Comparison of ENCODE assay signal across 13 cellular contexts in genomic region chr11:60767388-60767811, GRCh38. TPM values are rescaled to one million over a fixed set of nuclear protein-coding genes. Genes with fewer than 3 reads are reported as not detected.
DNase-seq lines count a peak whose midpoint lies in the region; ATAC-seq and TF ChIP-seq lines count a peak whose summit lies in the region.
"Had no signal": no experiment of that assay in that cellular context is flagged by ENCODE, and none has a peak within 500 bp of the region (broad histone marks: within the 10 kb centered on the region; RNA-seq: fewer than 3 reads in every experiment).

No MANE protein-coding gene starts in this region.

- no peaks in the 10 kb centered on the region for H3K9me3 Mint-ChIP-seq in activated CD8-positive, alpha-beta T cell treated with anti-CD3 and anti-CD28 coated beads for 36 hours
- H3K9me3 Mint-ChIP-seq in activated CD8-positive, alpha-beta T cell treated with anti-CD3 and anti-CD28 coated beads, Interleukin-2, amount 10 ng/mL, durations not matched to agents 7 days and 5 days (ENCODE audit: insufficient read depth): no peaks in the 10 kb centered on the region
- no peaks in the 10 kb centered on the region for H3K9me3 Mint-ChIP-seq in progenitor cell of endocrine pancreas (ENCODE audit: low read depth)

- CTCF ChIA-PET in activated CD8-positive, alpha-beta T cell treated with anti-CD3 and anti-CD28 coated beads for 36 hours (lab: Charles Lee): interaction anchor here (0.9 to 9.7 kb wide), 6 partner anchors 10 to 679 kb away, joined by 3 to 116 read pairs (median 4); partner anchors contain the start of gene MS4A15
- CTCF ChIA-PET in activated CD8-positive, alpha-beta T cell treated with anti-CD3 and anti-CD28 coated beads, Interleukin-2, amount 10 ng/mL, durations not matched to agents 7 days and 5 days (lab: Charles Lee): interaction anchor here (0.8 to 6.1 kb wide), 2 partner anchors 9 to 120 kb away, joined by 4 to 49 read pairs; no protein-coding TSS in a partner anchor

- H3K4me1 Mint-ChIP-seq in activated CD8-positive, alpha-beta T cell treated with anti-CD3 and anti-CD28 coated beads for 36 hours (ENCODE audit: low read depth): no peaks in the 10 kb centered on the region
- no peaks in the 10 kb centered on the region for H3K4me1 Mint-ChIP-seq in activated CD8-positive, alpha-beta T cell treated with anti-CD3 and anti-CD28 coated beads, Interleukin-2, amount 10 ng/mL, durations not matched to agents 7 days and 5 days (ENCODE audit: low read depth)
- no peaks in the 10 kb centered on the region for H3K4me1 Mint-ChIP-seq in progenitor cell of endocrine pancreas (ENCODE audit: low read depth)

- POLR2A ChIA-PET in activated CD8-positive, alpha-beta T cell treated with anti-CD3 and anti-CD28 coated beads for 36 hours (lab: Charles Lee): interaction anchor here (0.6 kb wide), 1 partner anchor 740 kb away, joined by 3 read pairs; no protein-coding TSS in a partner anchor
- POLR2A ChIA-PET in activated CD8-positive, alpha-beta T cell treated with anti-CD3 and anti-CD28 coated beads, Interleukin-2, amount 10 ng/mL, durations not matched to agents 7 days and 5 days (lab: Charles Lee): no interaction called here

- peak; percentile 37 for DNase-seq in activated CD8-positive, alpha-beta T cell treated with anti-CD3 and anti-CD28 coated beads for 36 hours
- no peak for DNase-seq in activated CD8-positive, alpha-beta T cell treated with anti-CD3 and anti-CD28 coated beads, Interleukin-2, amount 10 ng/mL, durations not matched to agents 7 days and 5 days
- DNase-seq in OCI-M1 (lab: John Stamatoyannopoulos, UW) (peak; percentile 57), fibroblast of pulmonary artery (ENCODE audit: low read depth) (no peak), progenitor cell of endocrine pancreas (ENCODE audit: low spot score, unreplicated experiment) (no peak), cortex of kidney (lab: John Stamatoyannopoulos, UW) (no peak)

- intact Hi-C loops in activated CD8-positive, alpha-beta T cell treated with anti-CD3 and anti-CD28 coated beads for 36 hours (cut with micrococcal nuclease): loop anchor here (10.0 kb wide), 1 partner anchor 57 kb away; no protein-coding TSS in a partner anchor

- H3K27ac Mint-ChIP-seq in activated CD8-positive, alpha-beta T cell treated with anti-CD3 and anti-CD28 coated beads for 36 hours: no peak overlapping the region
- H3K27ac Mint-ChIP-seq in activated CD8-positive, alpha-beta T cell treated with anti-CD3 and anti-CD28 coated beads, Interleukin-2, amount 10 ng/mL, durations not matched to agents 7 days and 5 days: no peak overlapping the region
- no peak overlapping the region for H3K27ac Mint-ChIP-seq in progenitor cell of endocrine pancreas

- peaks cover 7% of the 10 kb centered on the region for H3K27me3 Mint-ChIP-seq in activated CD8-positive, alpha-beta T cell treated with anti-CD3 and anti-CD28 coated beads for 36 hours
- H3K27me3 Mint-ChIP-seq in activated CD8-positive, alpha-beta T cell treated with anti-CD3 and anti-CD28 coated beads, Interleukin-2, amount 10 ng/mL, durations not matched to agents 7 days and 5 days (ENCODE audit: low read depth): peaks cover 6% of the 10 kb centered on the region
- H3K27me3 Mint-ChIP-seq in progenitor cell of endocrine pancreas: peaks cover 21% of the 10 kb centered on the region

- H3K36me3 Mint-ChIP-seq in activated CD8-positive, alpha-beta T cell treated with anti-CD3 and anti-CD28 coated beads for 36 hours (ENCODE audit: low read depth): no peaks in the 10 kb centered on the region
- no peaks in the 10 kb centered on the region for H3K36me3 Mint-ChIP-seq in activated CD8-positive, alpha-beta T cell treated with anti-CD3 and anti-CD28 coated beads, Interleukin-2, amount 10 ng/mL, durations not matched to agents 7 days and 5 days (ENCODE audit: low read depth)
- H3K36me3 Mint-ChIP-seq in progenitor cell of endocrine pancreas (ENCODE audit: insufficient read depth): no peaks in the 10 kb centered on the region

- H3K4me3 ChIP-seq in fibroblast of pulmonary artery (replicated peaks; ENCODE audit: low read depth, low read length): no peak overlapping the region
- H3K4me3 ChIP-seq: BLaER1 treated with 17β-estradiol and CSF1 and Interleukin-3, amounts not matched to agents 10 nM and 100 nM; lung; upper lobe of left lung had no signal

- peak; percentile 80 for ATAC-seq in activated CD8-positive, alpha-beta T cell treated with anti-CD3 and anti-CD28 coated beads for 36 hours
- no peak for ATAC-seq in activated CD8-positive, alpha-beta T cell treated with anti-CD3 and anti-CD28 coated beads, Interleukin-2, amount 10 ng/mL, durations not matched to agents 7 days and 5 days
- no peak for ATAC-seq in GM21526 (IDR thresholded peaks at IDR 0.05; ENCODE audit: low FRiP score, unreplicated experiment)
- no peak for ATAC-seq in HG03521 (IDR thresholded peaks at IDR 0.05; ENCODE audit: unreplicated experiment)

- H3K4me3 Mint-ChIP-seq in activated CD8-positive, alpha-beta T cell treated with anti-CD3 and anti-CD28 coated beads for 36 hours: no peak overlapping the region
- H3K4me3 Mint-ChIP-seq in activated CD8-positive, alpha-beta T cell treated with anti-CD3 and anti-CD28 coated beads, Interleukin-2, amount 10 ng/mL, durations not matched to agents 7 days and 5 days: no peak overlapping the region
- no peak overlapping the region for H3K4me3 Mint-ChIP-seq in progenitor cell of endocrine pancreas (ENCODE audit: low read depth)

- peak; percentile 63 for TF ChIP-seq CTCF in activated CD8-positive, alpha-beta T cell treated with anti-CD3 and anti-CD28 coated beads for 36 hours (IDR thresholded peaks at IDR 0.05)
- peak; percentile 38 for TF ChIP-seq CTCF in fibroblast of pulmonary artery (IDR thresholded peaks at IDR 0.05; ENCODE audit: low read length, missing control alignments)
- peak; percentile 56 for TF ChIP-seq CTCF in progenitor cell of endocrine pancreas (IDR thresholded peaks at IDR 0.05; ENCODE audit: unreplicated experiment)

RNA-seq across cellular contexts. Expression of gene MS4A15, which starts 10.7 kb away (rescaled TPM):
- total RNA-seq in activated CD8-positive, alpha-beta T cell treated with anti-CD3 and anti-CD28 coated beads for 36 hours: not detected
- not detected for total RNA-seq in activated CD8-positive, alpha-beta T cell treated with anti-CD3 and anti-CD28 coated beads, Interleukin-2, amount 10 ng/mL, durations not matched to agents 7 days and 5 days
- total RNA-seq in progenitor cell of endocrine pancreas: not detected in 2 replicates
- total RNA-seq: activated CD8-positive, alpha-beta memory T cell treated with anti-CD3 and anti-CD28 coated beads for 36 hours; LHCN-M2 had no signal

RNA-seq across cellular contexts. Expression of gene MS4A10, which starts 17.7 kb away (rescaled TPM):
- total RNA-seq in activated CD8-positive, alpha-beta T cell treated with anti-CD3 and anti-CD28 coated beads for 36 hours: not detected
- total RNA-seq in activated CD8-positive, alpha-beta T cell treated with anti-CD3 and anti-CD28 coated beads, Interleukin-2, amount 10 ng/mL, durations not matched to agents 7 days and 5 days: not detected
- not detected in 2 replicates for total RNA-seq in progenitor cell of endocrine pancreas
- total RNA-seq: activated CD8-positive, alpha-beta memory T cell treated with anti-CD3 and anti-CD28 coated beads for 36 hours; LHCN-M2; lung; upper lobe of left lung had no signal

RNA-seq across cellular contexts. Expression of gene MS4A18, which starts 42.9 kb away (rescaled TPM):
- not detected for total RNA-seq in activated CD8-positive, alpha-beta T cell treated with anti-CD3 and anti-CD28 coated beads for 36 hours
- not detected for total RNA-seq in activated CD8-positive, alpha-beta T cell treated with anti-CD3 and anti-CD28 coated beads, Interleukin-2, amount 10 ng/mL, durations not matched to agents 7 days and 5 days
- total RNA-seq in progenitor cell of endocrine pancreas: not detected in 2 replicates
- total RNA-seq: activated CD8-positive, alpha-beta memory T cell treated with anti-CD3 and anti-CD28 coated beads for 36 hours; LHCN-M2; lung; upper lobe of left lung had no signal

Comparison
In these comparisons a context has a peak if more than half of its experiments do, and no peak if none do; other contexts are left out.
1. DNase-seq: peak in activated CD8-positive, alpha-beta T cell treated with anti-CD3 and anti-CD28 coated beads for 36 hours (single experiment) and OCI-M1 (single experiment); none in activated CD8-positive, alpha-beta T cell treated with anti-CD3 and anti-CD28 coated beads, Interleukin-2, amount 10 ng/mL, durations not matched to agents 7 days and 5 days (single experiment), fibroblast of pulmonary artery (single experiment), progenitor cell of endocrine pancreas (single experiment) and cortex of kidney (single experiment).
2. Peak in every context shown above with its lines, with median percentiles within 50 percentile points of each other: CTCF ChIP-seq.